22 cellular contexts compared by ENCODE assay signal in genomic region chr7:151043959-151044358, GRCh38. TPM values are rescaled to one million over a fixed set of nuclear protein-coding genes. Genes with fewer than 3 reads are reported as not detected.
A peak's percentile ranks its signal among the peaks of the same experiment; 100 is the strongest.
DNase-seq lines count a peak whose midpoint lies in the region; ATAC-seq, FAIRE-seq and TF ChIP-seq lines count a peak whose summit lies in the region.
"Had no signal": no experiment of that assay in that cellular context is flagged by ENCODE, and none has a peak within 500 bp of the region (broad histone marks: within the 10 kb centered on the region; RNA-seq: fewer than 3 reads in every experiment).

No MANE protein-coding gene starts in this region.

- ATAC-seq in Right ventricle myocardium inferior (no peak), heart right ventricle (no peak), HG02938 (IDR thresholded peaks at IDR 0.05; ENCODE audit: unreplicated experiment) (no peak)
- ATAC-seq: A549; CD8-positive, alpha-beta T cell had no signal

- peaks cover 6% of the 10 kb centered on the region for H4K20me1 ChIP-seq in osteoblast (ENCODE audit: insufficient read depth, low read length)

- H3K4me1 ChIP-seq in heart right ventricle = peaks cover 6 to 20% (median 13%) of the 10 kb centered on the region in 9 donors
- peaks cover 0 to 4% of the 10 kb centered on the region in 2 donors for H3K4me1 ChIP-seq in kidney (ENCODE audit: control insufficient read depth in 1 of 2, insufficient read depth in 1 of 2, low read depth in 1 of 2, low read length in 2 of 2)
- H3K4me1 ChIP-seq in osteoblast (ENCODE audit: insufficient read depth, low read length) = peaks cover 23% of the 10 kb centered on the region

- H3K79me2 ChIP-seq in osteoblast (ENCODE audit: insufficient read depth, low read length) = no peaks in the 10 kb centered on the region

- 94 to 95% methylated on average over 20 of the region's 20 CpGs for WGBS in heart right ventricle, 2 donors

- FAIRE-seq in kidney (lab: Jason Lieb, UNC) = no peak
- FAIRE-seq: A549, D721Med, G401.6, GM12891, GM19239 had no signal

- H2AFZ ChIP-seq in osteoblast (ENCODE audit: low read length) = no peak overlapping the region

- H3K9me3 ChIP-seq in heart right ventricle (no peaks in the 10 kb centered on the region), kidney (ENCODE audit: control insufficient read depth in 1 of 2, low read length in 2 of 2) (no peaks in the 10 kb centered on the region), osteoblast (ENCODE audit: low read depth, low read length) (no peaks in the 10 kb centered on the region)
- H3K9me3 ChIP-seq: A549; BLaER1 treated with 17β-estradiol and CSF1 and Interleukin-3, amounts not matched to agents 10 nM and 100 nM; Caco-2 had no signal

- no peak overlapping the region for H3K27ac ChIP-seq in heart right ventricle
- no peak overlapping the region for H3K27ac ChIP-seq in kidney (ENCODE audit: low read depth in 2 of 2, low read length in 2 of 2)
- no peak overlapping the region for H3K27ac ChIP-seq in osteoblast (ENCODE audit: low read depth, low read length)
- H3K27ac ChIP-seq: 22Rv1; A549; BLaER1 treated with 17β-estradiol and CSF1 and Interleukin-3, amounts not matched to agents 10 nM and 100 nM; C4-2B had no signal

- TF ChIP-seq CTCF in heart right ventricle (IDR thresholded peaks at IDR 0.05) (no peak), kidney (IDR thresholded peaks at IDR 0.05; ENCODE audit: borderline replicate concordance, extremely low read depth, insufficient read depth) (no peak), osteoblast (IDR thresholded peaks at IDR 0.05; ENCODE audit: extremely low read depth, low read depth, low read length) (no peak)

- H3K9ac ChIP-seq in kidney (ENCODE audit: low read length in 2 of 2) = no peak overlapping the region
- H3K9ac ChIP-seq: BLaER1 treated with 17β-estradiol and CSF1 and Interleukin-3, amounts not matched to agents 10 nM and 100 nM had no signal

- DNase-seq in Right ventricle myocardium inferior (ENCODE audit: missing footprints) (peak; percentile 70), heart right ventricle (no peak), kidney (peak; percentile 75), osteoblast (ENCODE audit: insufficient read length, low spot score, missing footprints) (peak; percentile 76), NCI-H2029 treated with DMSO at 0.1 percent for 48 hours (lab: John Stamatoyannopoulos, UW) (no peak)
- DNase-seq: AML-193; Caco-2; Calu3; CD4-positive, alpha-beta T cell; CD8-positive, alpha-beta T cell; DMS79 treated with DMSO at 0.1 percent for 48 hours; GF-D8 had no signal

- no peak overlapping the region for H3K4me2 ChIP-seq in osteoblast (ENCODE audit: insufficient read depth, low read length)
- H3K4me2 ChIP-seq: A549; BLaER1 treated with 17β-estradiol and CSF1 and Interleukin-3, amounts not matched to agents 10 nM and 100 nM had no signal

- H3K36me3 ChIP-seq in heart right ventricle (peaks cover 0 to 52% (median 0%) of the 10 kb centered on the region in 9 donors), kidney (ENCODE audit: control insufficient read depth in 1 of 2, insufficient read depth in 2 of 2, low read length in 2 of 2) (peaks cover 0 to 3% of the 10 kb centered on the region in 2 donors), osteoblast (ENCODE audit: insufficient read depth, low read length) (no peaks in the 10 kb centered on the region)

- intact Hi-C loops in Right ventricle myocardium inferior (cut with DNase I) (no loop called here), heart right ventricle (cut with DNase I) (loop anchor here in 1 of 10 donors (10.0 kb wide), 1 partner anchor 61 kb away; no protein-coding TSS in a partner anchor), kidney (cut with DNase I) (no loop called here)

- H3K27me3 ChIP-seq in heart right ventricle = no peaks in the 10 kb centered on the region
- H3K27me3 ChIP-seq in osteoblast (ENCODE audit: insufficient read depth, low read length) = no peaks in the 10 kb centered on the region
- H3K27me3 ChIP-seq: BLaER1 treated with 17β-estradiol and CSF1 and Interleukin-3, amounts not matched to agents 10 nM and 100 nM had no signal

- H3K4me3 ChIP-seq in heart right ventricle = no peak overlapping the region
- H3K4me3 ChIP-seq in kidney (ENCODE audit: low read length in 2 of 2) = no peak overlapping the region
- no peak overlapping the region for H3K4me3 ChIP-seq in osteoblast (ENCODE audit: insufficient read depth, low read length)
- H3K4me3 ChIP-seq: A549; BLaER1 treated with 17β-estradiol and CSF1 and Interleukin-3, amounts not matched to agents 10 nM and 100 nM had no signal

RNA-seq across cellular contexts. Expression of gene ASIC3, which starts 4.4 kb away (rescaled TPM):
- total RNA-seq in Right ventricle myocardium inferior (5.5 TPM), heart right ventricle (10 to 100 TPM in 1 of 10 donors, 1 to 10 TPM in 9; 3.2 to 12.5 (median 5.6) TPM), kidney (1.9 TPM), osteoblast (under 0.01 and 0.29 TPM in 2 replicates)
- polyA plus RNA-seq in heart right ventricle (10 to 100 TPM in 1 of 2 donors, 1 to 10 TPM in 1; 3.7 to 38.8 TPM), kidney (ENCODE audit: insufficient read depth, low read depth, low replicate concordance) (3.1 TPM)

RNA-seq across cellular contexts. Expression of gene CDK5, which starts 13.7 kb away (rescaled TPM):
- 6.7 TPM for total RNA-seq in Right ventricle myocardium inferior
- total RNA-seq in heart right ventricle = 10 to 100 TPM in 1 of 10 donors, 1 to 10 TPM in 9; 5.2 to 11.3 (median 7.8) TPM
- polyA plus RNA-seq in heart right ventricle = 1 to 10 TPM; 5.0 to 7.7 TPM
- 9.1 TPM for total RNA-seq in kidney
- 21.5 TPM for polyA plus RNA-seq in kidney (ENCODE audit: insufficient read depth, low read depth, low replicate concordance)
- total RNA-seq in osteoblast = 15.9 and 17.0 TPM in 2 replicates

RNA-seq across cellular contexts. Expression of gene SLC4A2, which starts 15.4 kb away (rescaled TPM):
- 61.2 TPM for total RNA-seq in Right ventricle myocardium inferior
- total RNA-seq in heart right ventricle = 10 to 100 TPM; 36.0 to 80.5 (median 47.6) TPM
- polyA plus RNA-seq in heart right ventricle = 100 to 1,000 TPM; 101 to 109 TPM
- 104 TPM for total RNA-seq in kidney
- polyA plus RNA-seq in kidney (ENCODE audit: insufficient read depth, low read depth, low replicate concordance) = 150 TPM
- total RNA-seq in osteoblast = 52.2 and 61.5 TPM in 2 replicates

RNA-seq across cellular contexts. Expression of gene ABCB8, which starts 15.7 kb away (rescaled TPM):
- total RNA-seq in Right ventricle myocardium inferior (24.5 TPM), heart right ventricle (10 to 100 TPM; 20.9 to 32.4 (median 24.6) TPM), kidney (36.0 TPM), osteoblast (32.6 and 35.1 TPM in 2 replicates)
- polyA plus RNA-seq in heart right ventricle (10 to 100 TPM; 16.7 to 42.2 TPM), kidney (ENCODE audit: insufficient read depth, low read depth, low replicate concordance) (34.3 TPM)

RNA-seq across cellular contexts. Expression of gene ATG9B, which starts 19.7 kb away (rescaled TPM):
- total RNA-seq in Right ventricle myocardium inferior (not detected), heart right ventricle (under 1 TPM in 3 of 10 donors, not detected in 7; 0.09 to 0.39 (median 0.10) TPM), kidney (0.19 TPM), osteoblast (not detected in 2 replicates)
- polyA plus RNA-seq in heart right ventricle (under 1 TPM; 0.45 to 0.59 TPM), kidney (ENCODE audit: insufficient read depth, low read depth, low replicate concordance) (0.19 TPM)
- total RNA-seq: A172 had no signal

Comparison
In these comparisons a context has a peak if more than half of its experiments do, and no peak if none do; other contexts are left out.
1. DNase-seq: peak in Right ventricle myocardium inferior (single experiment), kidney (single experiment) and osteoblast (single experiment); none in heart right ventricle (0 of 2) and NCI-H2029 treated with DMSO at 0.1 percent for 48 hours (single experiment).